8 cellular contexts compared by ENCODE assay signal in genomic region chr2:160324161-160324768, GRCh38.
DNase-seq lines count a peak whose midpoint lies in the region; ATAC-seq, FAIRE-seq and TF ChIP-seq lines count a peak whose summit lies in the region.

No MANE protein-coding gene starts in this region.

- no peak overlapping the region for H3K56ac ChIP-seq in H1 (replicated peaks; ENCODE audit: insufficient read length, low read depth, low read length)

- no peak overlapping the region for H3K23ac ChIP-seq in H1 (ENCODE audit: insufficient read length)

- H4K8ac ChIP-seq in H1 (ENCODE audit: extremely low read depth, insufficient read depth, low read length): no peak overlapping the region

- no peak overlapping the region for H3K9ac ChIP-seq in H1 (replicated peaks in 1 of 4; ENCODE audit: extremely low read depth in 1 of 4, low read depth in 3 of 4, low read length in 3 of 4)

- peaks cover 3% of the 10 kb centered on the region; the same call in 1 of the 2 replicates for H3K79me1 ChIP-seq in H1 (ENCODE audit: low read depth, low read length)

- H3K9me3 ChIP-seq in H1 (ENCODE audit: insufficient read depth in 2 of 2, low read depth in 1 of 2, low read length in 1 of 2): no peaks in the 10 kb centered on the region
- no peaks in the 10 kb centered on the region for H3K9me3 ChIP-seq in naive thymus-derived CD4-positive, alpha-beta T cell (ENCODE audit: control insufficient read depth in 2 of 3, low read length in 3 of 3)

- no peak overlapping the region for H3K14ac ChIP-seq in H1 (ENCODE audit: insufficient read length)

- TF ChIP-seq CTCF in WTC11 (IDR thresholded peaks at IDR 0.05) (0 out of 2 replicates have a peak, but pooled peaks have one; percentile 29), H1 (IDR thresholded peaks at IDR 0.05; ENCODE audit: control extremely low read depth in 1 of 3, insufficient read depth in 1 of 3, low read depth in 1 of 3, low read length in 3 of 3) (peak; percentile 14 to 61 (median 49); a peak in 3 of 4 replicates)

- no peak overlapping the region for H3K4me3 Mint-ChIP-seq in WTC11
- peak overlapping the region in 1 of 10 donors; percentile 40 for H3K4me3 Mint-ChIP-seq in naive thymus-derived CD4-positive, alpha-beta T cell

- no peaks in the 10 kb centered on the region for H4K20me1 ChIP-seq in H1 (replicated peaks in 1 of 2; ENCODE audit: control insufficient read depth in 1 of 2, insufficient read depth in 2 of 2, low read length in 2 of 2)

- peak; percentile 13 for FAIRE-seq in H1 (lab: Jason Lieb, UNC)

- no peaks in the 10 kb centered on the region for H3K36me3 Mint-ChIP-seq in WTC11
- H3K36me3 Mint-ChIP-seq in naive thymus-derived CD4-positive, alpha-beta T cell: peaks cover 0 to 15% (median 1%) of the 10 kb centered on the region in 5 donors

- H3K27me3 ChIP-seq in H1 (replicated peaks in 1 of 4; ENCODE audit: control insufficient read depth in 3 of 4, extremely low read depth in 1 of 4, insufficient read depth in 3 of 4, low read length in 3 of 4): no peaks in the 10 kb centered on the region
- H3K27me3 ChIP-seq in naive thymus-derived CD4-positive, alpha-beta T cell (ENCODE audit: control insufficient read depth in 2 of 2, insufficient read depth in 2 of 2, low read length in 2 of 2): no peaks in the 10 kb centered on the region

- H2BK120ac ChIP-seq in H1 (replicated peaks; ENCODE audit: low read depth, low read length): no peak overlapping the region

- no peaks in the 10 kb centered on the region for H3K23me2 ChIP-seq in H1 (ENCODE audit: low read depth, low read length)

- H3K27me3 Mint-ChIP-seq in WTC11 (ENCODE audit: low read depth): no peaks in the 10 kb centered on the region
- no peaks in the 10 kb centered on the region for H3K27me3 Mint-ChIP-seq in naive thymus-derived CD4-positive, alpha-beta T cell

- H3K9me3 Mint-ChIP-seq in WTC11: no peaks in the 10 kb centered on the region
- H3K9me3 Mint-ChIP-seq in naive thymus-derived CD4-positive, alpha-beta T cell: peaks cover 0 to 1% (median 0%) of the 10 kb centered on the region in 11 donors

- CTCF ChIA-PET in WTC11 (lab: Charles Lee): interaction anchor here (0.7 to 2.3 kb wide), 29 partner anchors 9 to 814 kb away, joined by 3 to 12 read pairs (median 4); no protein-coding TSS in a partner anchor
- CTCF ChIA-PET in H1 (lab: Charles Lee; ENCODE audit: partially characterized antibody): interaction anchor here (0.5 to 6.1 kb wide), 65 partner anchors 9 to 739 kb away, joined by 3 to 62 read pairs (median 4); no protein-coding TSS in a partner anchor
- CTCF ChIA-PET in naive thymus-derived CD4-positive, alpha-beta T cell (lab: Charles Lee): interaction anchor here (0.7 to 5.2 kb wide), 17 partner anchors 9 to 740 kb away, joined by 3 to 32 read pairs (median 4); no protein-coding TSS in a partner anchor

- no peak overlapping the region for H2BK5ac ChIP-seq in H1 (ENCODE audit: low read depth, low read length)

- no peak overlapping the region for H3K27ac ChIP-seq in H1 (ENCODE audit: low read depth, low read length)
- no peak overlapping the region for H3K27ac ChIP-seq in naive thymus-derived CD4-positive, alpha-beta T cell (ENCODE audit: low read depth, low read length)

- peak; percentile 55 to 67 for TF ChIP-seq RAD21 in H1 (IDR thresholded peaks at IDR 0.05 in 1 of 2, conservative IDR thresholded peaks at IDR 0.05 in 1 of 2; ENCODE audit: low read depth in 2 of 2, low read length in 2 of 2)

- peaks cover 2 to 5% (median 4%) of the 10 kb centered on the region in 4 experiments; a peak in 4 of 7 replicates for H3K4me1 ChIP-seq in H1 (replicated peaks in 1 of 4; ENCODE audit: control insufficient read depth in 3 of 4, insufficient read depth in 4 of 4, low read length in 3 of 4)
- peaks cover 10 to 58% of the 10 kb centered on the region in 2 donors for H3K4me1 ChIP-seq in naive thymus-derived CD4-positive, alpha-beta T cell (ENCODE audit: control insufficient read depth in 2 of 2, insufficient read depth in 2 of 2, low read length in 2 of 2)

- H2BK12ac ChIP-seq in H1 (ENCODE audit: low read depth, low read length): no peak overlapping the region

- no peak overlapping the region for H3K4me2 ChIP-seq in H1 (ENCODE audit: insufficient read depth in 1 of 2, low read depth in 2 of 2, low read length in 2 of 2)

- no peak overlapping the region for H3K18ac ChIP-seq in H1 (ENCODE audit: extremely low read depth, low read length)

- no peaks in the 10 kb centered on the region for H3K36me3 ChIP-seq in H1 (ENCODE audit: control insufficient read depth in 2 of 4, insufficient read depth in 4 of 4, low read length in 3 of 4)
- no peaks in the 10 kb centered on the region for H3K36me3 ChIP-seq in naive thymus-derived CD4-positive, alpha-beta T cell (ENCODE audit: control insufficient read depth in 2 of 3, insufficient read depth in 3 of 3, low read length in 3 of 3)

- ATAC-seq in GM18867 (IDR thresholded peaks at IDR 0.05; ENCODE audit: unreplicated experiment): peak; percentile 65
- ATAC-seq in WTC11: peak; percentile 61
- peak; percentile 64 for ATAC-seq in naive thymus-derived CD4-positive, alpha-beta T cell

- no peak overlapping the region for H4K5ac ChIP-seq in H1 (ENCODE audit: insufficient read length, low read depth, low read length)

- whole genome bisulfite sequencing in H1 (ENCODE audit: extremely low coverage in 1 of 2, insufficient coverage in 1 of 2, insufficient read length in 1 of 2, insufficient replicate concordance in 2 of 2, low coverage in 1 of 2, low lambda C conversion rate in 2 of 2, missing lambda C conversion rate in 1 of 2), 2 experiments: 67% methylated on average over 11 of the region's 11 CpGs; no CpG with 5 or more reads in 1 of the 2 experiments

- H3K79me2 ChIP-seq in H1 (ENCODE audit: control insufficient read depth in 1 of 2, insufficient read depth in 2 of 2, low read length in 2 of 2): peaks cover 0 to 25% of the 10 kb centered on the region in 2 experiments; a peak in 2 of 4 replicates

- H2BK20ac ChIP-seq in H1 (ENCODE audit: low read length): no peak overlapping the region

- H2BK15ac ChIP-seq in H1 (ENCODE audit: low read length): no peak overlapping the region

- DNase-seq in AG08395 (ENCODE audit: low spot score): peak; percentile 45
- peak; percentile 27 for DNase-seq in MV-4-11 (lab: John Stamatoyannopoulos, UW)
- peak; percentile 51 for DNase-seq in WTC11 (ENCODE audit: low spot score)
- no peak for DNase-seq in H1 (ENCODE audit: low read depth in 1 of 2, low spot score in 2 of 2)
- DNase-seq in naive thymus-derived CD4-positive, alpha-beta T cell: peak in 5 of 9 donors; percentile 10 to 38 (median 21)
- DNase-seq in cerebellum (ENCODE audit: low spot score): no peak
- no peak for DNase-seq in NCI-H1436 treated with DMSO at 0.1 percent for 48 hours (lab: John Stamatoyannopoulos, UW)

- no peak for TF ChIP-seq EP300 in H1 (IDR thresholded peaks at IDR 0.05; ENCODE audit: borderline replicate concordance in 1 of 2, low read depth in 2 of 2, low read length in 2 of 2)

- no peak overlapping the region for H2AK5ac ChIP-seq in H1 (ENCODE audit: low read depth, low read length)

- H3K27ac Mint-ChIP-seq in WTC11: no peak overlapping the region
- peak overlapping the region in 3 of 9 donors; percentile 10 to 65 (median 32) for H3K27ac Mint-ChIP-seq in naive thymus-derived CD4-positive, alpha-beta T cell

- no peak overlapping the region for H3K4me3 ChIP-seq in H1 (ENCODE audit: extremely low read depth in 1 of 4, insufficient read depth in 2 of 4, low read depth in 3 of 4, low read length in 4 of 4)
- no peak overlapping the region for H3K4me3 ChIP-seq in naive thymus-derived CD4-positive, alpha-beta T cell (ENCODE audit: low read length)

- intact Hi-C loops in naive thymus-derived CD4-positive, alpha-beta T cell (cut with micrococcal nuclease): loop anchor here (1.0 to 5.0 kb wide), 9 partner anchors 72 to 738 kb away; partner anchors contain the start of gene RBMS1 (in 1 of the 2)

- TF ChIP-seq POLR2A in H1 (IDR thresholded peaks at IDR 0.05; ENCODE audit: control extremely low read depth in 1 of 2, low read depth in 2 of 2, low read length in 2 of 2): no peak

- POLR2A ChIA-PET in WTC11 (lab: Charles Lee): interaction anchor here (0.6 to 1.5 kb wide), 3 partner anchors 15 to 310 kb away, joined by 3 to 4 read pairs (median 3); no protein-coding TSS in a partner anchor
- POLR2A ChIA-PET in H1 (lab: Charles Lee; ENCODE audit: partially characterized antibody): interaction anchor here (1.1 to 1.2 kb wide), 2 partner anchors 55 to 101 kb away, joined by 4 to 5 read pairs; no protein-coding TSS in a partner anchor
- POLR2A ChIA-PET in naive thymus-derived CD4-positive, alpha-beta T cell (lab: Charles Lee): no interaction called here

- no peak overlapping the region for H2AFZ ChIP-seq in H1 (ENCODE audit: low read length)

- H3K4me1 Mint-ChIP-seq in WTC11: peaks cover 48% of the 10 kb centered on the region
- peaks cover 61 to 98% (median 96%) of the 10 kb centered on the region in 7 donors for H3K4me1 Mint-ChIP-seq in naive thymus-derived CD4-positive, alpha-beta T cell

- no peak overlapping the region for H3K4ac ChIP-seq in H1 (replicated peaks; ENCODE audit: insufficient read length, low read depth, low read length)

- no peak overlapping the region for H4K91ac ChIP-seq in H1 (replicated peaks; ENCODE audit: insufficient read length, low read length)

TF ChIP-seq in WTC11, 78 proteins besides CTCF, POLR2A, EP300 and RAD21 (continues in another document):
- no peak for TF ChIP-seq JAZF1 (CRISPR knock-in tag; IDR thresholded peaks at IDR 0.05)
- TF ChIP-seq TEAD1 (CRISPR knock-in tag; IDR thresholded peaks at IDR 0.05): no peak
- no peak for TF ChIP-seq EMX1 (CRISPR knock-in tag; IDR thresholded peaks at IDR 0.05)
- TF ChIP-seq ZNF416 (CRISPR knock-in tag; IDR thresholded peaks at IDR 0.05): no peak
- no peak for TF ChIP-seq ATF1 (CRISPR knock-in tag; IDR thresholded peaks at IDR 0.05)
- TF ChIP-seq FOXJ3 (CRISPR knock-in tag; IDR thresholded peaks at IDR 0.05; ENCODE audit: borderline replicate concordance): no peak
- TF ChIP-seq CREM (CRISPR knock-in tag; IDR thresholded peaks at IDR 0.05): no peak
- no peak for TF ChIP-seq TCF7 (CRISPR knock-in tag; IDR thresholded peaks at IDR 0.05; ENCODE audit: low read depth)
- TF ChIP-seq RORB (CRISPR knock-in tag; IDR thresholded peaks at IDR 0.05): no peak
- TF ChIP-seq PRRX2 (CRISPR knock-in tag; IDR thresholded peaks at IDR 0.05): no peak

TF ChIP-seq in H1, 55 proteins besides CTCF, POLR2A, EP300 and RAD21 (continues in another document):
- TF ChIP-seq EGR1 (IDR thresholded peaks at IDR 0.05; ENCODE audit: borderline replicate concordance, low read depth, low read length): no peak
- no peak for TF ChIP-seq CTBP2 (IDR thresholded peaks at IDR 0.05; ENCODE audit: borderline replicate concordance, insufficient read depth, insufficient read length, low read length)
- TF ChIP-seq JUN (IDR thresholded peaks at IDR 0.05; ENCODE audit: low read depth, low read length): no peak
- TF ChIP-seq JUND (IDR thresholded peaks at IDR 0.05; ENCODE audit: low read length): no peak
- TF ChIP-seq TAF1 (IDR thresholded peaks at IDR 0.05; ENCODE audit: low read depth, low read length): no peak
- TF ChIP-seq KDM5A (IDR thresholded peaks at IDR 0.05; ENCODE audit: low read length): no peak

Comparison
In these comparisons a context has a peak if more than half of its experiments do, and no peak if none do; other contexts are left out.
1. DNase-seq: peak in AG08395 (single experiment), MV-4-11 (single experiment), WTC11 (single experiment) and naive thymus-derived CD4-positive, alpha-beta T cell (5 of 9); none in H1 (0 of 2), cerebellum (single experiment) and NCI-H1436 treated with DMSO at 0.1 percent for 48 hours (single experiment).
2. Peak in every context shown above with its lines, with median percentiles within 50 percentile points of each other: ATAC-seq.